ENCODE assay signal across 15 cellular contexts in the genomic region with DNA sequence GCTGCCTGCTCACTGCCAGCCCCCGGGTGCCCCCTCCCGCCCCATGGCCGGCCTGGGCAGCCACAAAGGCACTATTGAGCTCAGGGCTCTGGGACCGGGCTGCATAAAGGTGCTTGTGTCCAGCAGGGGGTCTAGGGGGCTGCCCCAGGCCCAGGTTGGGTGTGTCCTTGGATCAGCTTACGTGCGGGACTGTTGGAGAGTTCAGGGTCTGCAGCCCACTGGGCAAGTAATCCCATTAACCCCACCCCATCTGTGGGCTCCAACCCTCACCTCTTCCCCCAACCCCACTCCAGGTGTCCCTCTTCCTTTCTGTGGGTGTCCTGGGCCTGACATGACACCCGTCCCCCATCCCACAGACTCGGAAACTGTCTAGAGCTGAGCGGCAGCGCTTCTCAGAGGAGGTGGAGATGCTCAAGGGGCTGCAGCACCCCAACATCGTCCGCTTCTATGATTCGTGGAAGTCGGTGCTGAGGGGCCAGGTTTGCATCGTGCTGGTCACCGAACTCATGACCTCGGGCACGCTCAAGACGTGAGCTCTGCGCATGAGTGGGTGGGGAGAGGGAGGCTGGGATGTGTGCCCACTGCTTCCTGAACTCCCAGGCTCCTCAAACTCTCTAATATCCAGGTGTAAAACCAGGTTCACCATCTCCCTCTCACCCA. TPM values are rescaled to one million over a fixed set of nuclear protein-coding genes. Genes with fewer than 3 reads are reported as not detected.
DNase-seq lines count a peak whose midpoint lies in the region; ATAC-seq and TF ChIP-seq lines count a peak whose summit lies in the region.
"Had no signal": no experiment of that assay in that cellular context is flagged by ENCODE, and none has a peak within 500 bp of the region (broad histone marks: within the 10 kb centered on the region; RNA-seq: fewer than 3 reads in every experiment).

No MANE protein-coding gene starts in this region.

- H3K79me2 ChIP-seq in mammary epithelial cell (ENCODE audit: insufficient read depth, low read length): no peaks in the 10 kb centered on the region

- H3K4me2 ChIP-seq in mammary epithelial cell (ENCODE audit: insufficient read depth, low read depth, low read length): no peak overlapping the region

- no peak overlapping the region for H2AFZ ChIP-seq in mammary epithelial cell (ENCODE audit: low read depth, low read length)

- WGBS in mammary epithelial cell (ENCODE audit: low coverage, missing lambda C conversion rate): 57% methylated on average over 11 of the region's 20 CpGs
- WGBS in mesodermal cell (ENCODE audit: insufficient coverage in 2 of 2), 2 experiments: 85% methylated on average over 15 to 17 of the region's 20 CpGs
- WGBS in psoas muscle, 3 donors: 27 to 37% (median 37%) methylated on average over 20 of the region's 20 CpGs

- intact Hi-C loops in breast epithelium (cut with DNase I; ENCODE audit: low total_unique reads): no loop called here
- intact Hi-C loops in mammary epithelial cell (cut with micrococcal nuclease): loop anchor here (2.0 kb wide), 1 partner anchor 16 kb away; a partner anchor contains a TSS
- intact Hi-C loops in psoas muscle (cut with DNase I): no loop called here

- ATAC-seq in GM18502 (IDR thresholded peaks at IDR 0.05; ENCODE audit: poor library complexity, unreplicated experiment): no peak
- ATAC-seq in GM21423 (IDR thresholded peaks at IDR 0.05; ENCODE audit: unreplicated experiment): no peak
- ATAC-seq in psoas muscle: no peak

- BruUV-seq in mammary epithelial cell (replicated peaks; lab: Mats Ljungman, UMichigan): no TSS peak

- no peaks in the 10 kb centered on the region for H3K4me1 ChIP-seq in breast epithelium
- peaks cover 24% of the 10 kb centered on the region for H3K4me1 ChIP-seq in mammary epithelial cell (ENCODE audit: insufficient read depth, low read length)
- peaks cover 31% of the 10 kb centered on the region for H3K4me1 ChIP-seq in mesodermal cell (ENCODE audit: control insufficient read depth, insufficient read depth, low read length, poor library complexity, severe bottlenecking)
- no peaks in the 10 kb centered on the region for H3K4me1 ChIP-seq in psoas muscle

- H3K27ac ChIP-seq in breast epithelium (no peak overlapping the region), mammary epithelial cell (ENCODE audit: insufficient read depth, low read depth, low read length) (no peak overlapping the region), mesodermal cell (ENCODE audit: low read depth, low read length, severe bottlenecking) (no peak overlapping the region), psoas muscle (no peak overlapping the region), substantia nigra (ENCODE audit: low read depth, low read length, poor library complexity, severe bottlenecking) (no peak overlapping the region)
- H3K27ac ChIP-seq: foreskin keratinocyte, Peyer's patch, spleen had no signal

- no peak for TF ChIP-seq CTCF in breast epithelium (IDR thresholded peaks at IDR 0.05)
- no peak for TF ChIP-seq CTCF in mammary epithelial cell (conservative IDR thresholded peaks at IDR 0.05 in 1 of 2, IDR thresholded peaks at IDR 0.05 in 1 of 2; ENCODE audit: extremely low read depth in 1 of 2, insufficient read depth in 1 of 2, low read depth in 1 of 2, low read length in 2 of 2)
- no peak for TF ChIP-seq CTCF in psoas muscle (IDR thresholded peaks at IDR 0.05)

- H3K9ac ChIP-seq in mammary epithelial cell (ENCODE audit: insufficient read depth, low read length): no peak overlapping the region

- H3K27me3 ChIP-seq in breast epithelium: peaks cover 0 to 39% of the 10 kb centered on the region in 2 donors
- peaks cover 4% of the 10 kb centered on the region for H3K27me3 ChIP-seq in mammary epithelial cell (ENCODE audit: insufficient read depth, low read length)
- H3K27me3 ChIP-seq in psoas muscle (ENCODE audit: insufficient read depth in 3 of 3, low read length in 2 of 3): peaks cover 0 to 74% (median 23%) of the 10 kb centered on the region in 3 donors

- dilution Hi-C loops in mammary epithelial cell (cut with HindIII; ENCODE audit: low sequenced_read_pairs): no loop called here

- CTCF ChIA-PET in mammary epithelial cell (lab: Charles Lee; ENCODE audit: low non-redundant PET): no interaction called here

- in situ Hi-C loops in mammary epithelial cell (cut with MboI; ENCODE audit: low sequenced_read_pairs in 2 of 2): no loop called here

- H3K36me3 ChIP-seq in breast epithelium (peaks cover 3% of the 10 kb centered on the region), mammary epithelial cell (ENCODE audit: insufficient read depth, low read length) (peaks cover 12% of the 10 kb centered on the region), mesodermal cell (ENCODE audit: control insufficient read depth, insufficient read depth, low read length) (peaks cover 32% of the 10 kb centered on the region), psoas muscle (ENCODE audit: insufficient read depth in 1 of 2, low read depth in 1 of 2) (peaks cover 6 to 23% of the 10 kb centered on the region in 2 donors)

- H3K9me3 ChIP-seq in breast epithelium (no peaks in the 10 kb centered on the region), mammary epithelial cell (replicated peaks; ENCODE audit: insufficient read depth, low read length) (no peaks in the 10 kb centered on the region), mesodermal cell (ENCODE audit: control insufficient read depth, low read length) (no peaks in the 10 kb centered on the region), psoas muscle (no peaks in the 10 kb centered on the region)
- H3K9me3 ChIP-seq: Peyer's patch, spleen had no signal

- DNase-seq in breast epithelium (ENCODE audit: low spot score in 2 of 2) (no peak), mammary epithelial cell (no peak), dermis blood vessel endothelial cell (peak; percentile 7), psoas muscle (no peak), substantia nigra (lab: John Stamatoyannopoulos, UW) (no peak)
- DNase-seq: activated CD8-positive, alpha-beta memory T cell treated with anti-CD3 and anti-CD28 coated beads for 24 hours; MV-4-11; spleen had no signal

- H3K4me3 ChIP-seq in breast epithelium: peak overlapping the region in 2 of 3 donors; percentile 57 to 70
- no peak overlapping the region for H3K4me3 ChIP-seq in mammary epithelial cell (replicated peaks in 1 of 3; ENCODE audit: insufficient read depth in 1 of 3, low read depth in 2 of 3, low read length in 3 of 3)
- H3K4me3 ChIP-seq in mesodermal cell (ENCODE audit: extremely low read depth, insufficient read depth, low read length, poor library complexity, severe bottlenecking): peak overlapping the region; percentile 53
- H3K4me3 ChIP-seq in psoas muscle: no peak overlapping the region
- H3K4me3 ChIP-seq: spleen had no signal

- no peaks in the 10 kb centered on the region for H4K20me1 ChIP-seq in mammary epithelial cell (ENCODE audit: insufficient read depth, low read length)

- no peak for TF ChIP-seq POLR2A in breast epithelium (IDR thresholded peaks at IDR 0.05)

RNA-seq across cellular contexts. Expression of a gene that starts 2.1 kb away (rescaled TPM):
- 1 to 10 TPM in 1 of 3 donors, under 1 TPM in 2; 0.16 to 4.1 (median 0.66) TPM for total RNA-seq in breast epithelium
- under 1 TPM in 1 of 2 donors, not detected in 1; 0.75 TPM for total RNA-seq in mammary epithelial cell
- polyA plus RNA-seq in mammary epithelial cell: 0.11 TPM
- not detected for polyA minus RNA-seq in mammary epithelial cell
- 3.4 TPM in 2 replicates for total RNA-seq in dermis blood vessel endothelial cell
- 3.9 TPM for polyA plus RNA-seq in mesodermal cell (2013, experiment 1 of 2)
- polyA plus RNA-seq in mesodermal cell (2013, experiment 2 of 2): 4.1 TPM
- under 1 TPM in 3 of 4 donors, not detected in 1; 0.08 to 0.30 (median 0.09) TPM for total RNA-seq in psoas muscle
- under 1 TPM in 1 of 3 donors, not detected in 2; 0.01 TPM for polyA plus RNA-seq in psoas muscle

RNA-seq across cellular contexts. Expression of a gene that starts 9.3 kb away (rescaled TPM):
- total RNA-seq in breast epithelium (10 to 100 TPM; 53.4 to 70.4 (median 61.9) TPM), mammary epithelial cell (10 to 100 TPM; 58.0 to 83.6 TPM), dermis blood vessel endothelial cell (46.5 and 53.4 TPM in 2 replicates), psoas muscle (10 to 100 TPM; 38.6 to 45.2 (median 39.8) TPM)
- polyA plus RNA-seq in mammary epithelial cell (134 TPM), psoas muscle (10 to 100 TPM; 46.0 to 73.3 (median 72.8) TPM)
- polyA minus RNA-seq in mammary epithelial cell: 98.6 TPM
- 124 TPM for polyA plus RNA-seq in mesodermal cell (2013, experiment 1 of 2)
- polyA plus RNA-seq in mesodermal cell (2013, experiment 2 of 2): 105 TPM

RNA-seq across cellular contexts. Expression of a gene that starts 16.0 kb away (rescaled TPM):
- total RNA-seq in breast epithelium (10 to 100 TPM; 52.6 to 74.1 (median 72.8) TPM), mammary epithelial cell (10 to 100 TPM; 31.5 to 49.1 TPM), dermis blood vessel endothelial cell (52.5 and 75.7 TPM in 2 replicates), psoas muscle (10 to 100 TPM; 69.1 to 85.2 (median 83.9) TPM)
- polyA plus RNA-seq in mammary epithelial cell (96.7 TPM), psoas muscle (100 to 1,000 TPM; 126 to 167 (median 130) TPM)
- polyA minus RNA-seq in mammary epithelial cell: 107 TPM
- 52.0 TPM for polyA plus RNA-seq in mesodermal cell (2013, experiment 1 of 2)
- polyA plus RNA-seq in mesodermal cell (2013, experiment 2 of 2): 50.0 TPM

RNA-seq across cellular contexts. Expression of a gene that starts 16.1 kb away (rescaled TPM):
- total RNA-seq in breast epithelium (under 1 TPM in 1 of 3 donors, not detected in 2; 0.59 TPM), mammary epithelial cell (under 1 TPM in 1 of 2 donors, not detected in 1; under 0.01 TPM), dermis blood vessel endothelial cell (0.34 TPM in 1 of 2 replicates, not detected in the other), psoas muscle (1 to 10 TPM in 1 of 4 donors, under 1 TPM in 2, not detected in 1; 0.74 to 1.3 (median 0.79) TPM)
- polyA plus RNA-seq in mammary epithelial cell (not detected), psoas muscle (1 to 10 TPM in 1 of 3 donors, under 1 TPM in 2; 0.24 to 1.0 (median 0.36) TPM)
- not detected for polyA minus RNA-seq in mammary epithelial cell
- 0.18 TPM for polyA plus RNA-seq in mesodermal cell (2013, experiment 1 of 2)
- polyA plus RNA-seq in mesodermal cell (2013, experiment 2 of 2): not detected
- total RNA-seq: dermis microvascular lymphatic vessel endothelial cell, foreskin keratinocyte, Peyer's patch, spleen had no signal

RNA-seq across cellular contexts. Expression of a gene that starts 21.5 kb away (rescaled TPM):
- total RNA-seq in breast epithelium (100 to 1,000 TPM in 1 of 3 donors, 10 to 100 TPM in 2; 17.9 to 245 (median 29.5) TPM), mammary epithelial cell (not detected), dermis blood vessel endothelial cell (9.7 and 13.1 TPM in 2 replicates), psoas muscle (10 to 100 TPM in 3 of 4 donors, 1 to 10 TPM in 1; 9.2 to 39.8 (median 18.7) TPM)
- polyA plus RNA-seq in mammary epithelial cell (0.08 TPM), psoas muscle (10 to 100 TPM; 17.5 to 21.9 (median 21.4) TPM)
- not detected for polyA minus RNA-seq in mammary epithelial cell
- 127 TPM for polyA plus RNA-seq in mesodermal cell (2013, experiment 1 of 2)
- 78.9 TPM for polyA plus RNA-seq in mesodermal cell (2013, experiment 2 of 2)
- total RNA-seq: activated T-helper 2 cell treated with anti-CD3 and anti-CD28 coated beads, Interferon-gamma antibody, Interleukin-2, Interleukin-4, amounts not matched to agents 10 μg/mL and 5 μg/mL and 100 μg/mL, durations not matched to agents 14 hours and 24 hours and 36 hours; foreskin keratinocyte had no signal

Comparison
In these comparisons a context has a peak if more than half of its experiments do, and no peak if none do; other contexts are left out.
1. H3K4me3 ChIP-seq: peak in breast epithelium (2 of 3) and mesodermal cell (single experiment); none in mammary epithelial cell (0 of 3) and psoas muscle (single experiment).